In genomic region chr3:123883656-123884257, GRCh38 we compare ENCODE assay signal across 8 cellular contexts.
A peak's percentile ranks its signal among the peaks of the same experiment; 100 is the strongest.
DNase-seq lines count a peak whose midpoint lies in the region; ATAC-seq lines count a peak whose summit lies in the region.

No MANE protein-coding gene starts in this region.

- ATAC-seq in HG02642 (IDR thresholded peaks at IDR 0.05; ENCODE audit: poor library complexity, unreplicated experiment) (peak; percentile 9), GM21423 (IDR thresholded peaks at IDR 0.05; ENCODE audit: unreplicated experiment) (no peak)

- no peaks in the 10 kb centered on the region for H3K4me1 ChIP-seq in ACC112 (ENCODE audit: control insufficient read depth, insufficient read depth, low read length, unreplicated experiment)
- peaks cover 0 to 11% of the 10 kb centered on the region in 2 donors for H3K4me1 ChIP-seq in muscle layer of duodenum (ENCODE audit: control insufficient read depth in 1 of 2, insufficient read depth in 2 of 2, low read length in 2 of 2)

- no peak for DNase-seq in amniotic stem cell (lab: John Stamatoyannopoulos, UW)
- no peak for DNase-seq in NCI-H2196 (lab: John Stamatoyannopoulos, UW; ENCODE audit: unreplicated experiment)
- no peak for DNase-seq in NK-92 (lab: John Stamatoyannopoulos, UW; ENCODE audit: unreplicated experiment)

- peak overlapping the region; percentile 86 for H2AFZ ChIP-seq in ACC112 (ENCODE audit: low read length, unreplicated experiment)

- H3K36me3 Mint-ChIP-seq in dendritic cell treated with granulocyte-macrophage colony-stimulating factor and Interleukin-4, amounts not matched to agents 40 ng/mL and 50 ng/mL, for 4 days (ENCODE audit: low read depth): no peaks in the 10 kb centered on the region

- H3K4me1 Mint-ChIP-seq in dendritic cell treated with granulocyte-macrophage colony-stimulating factor and Interleukin-4, amounts not matched to agents 40 ng/mL and 50 ng/mL, for 4 days (ENCODE audit: low read depth): peaks cover 22% of the 10 kb centered on the region

- peaks cover 19% of the 10 kb centered on the region for H3K27me3 ChIP-seq in ACC112 (ENCODE audit: insufficient read depth, low read length)
- peaks cover 11% of the 10 kb centered on the region for H3K27me3 ChIP-seq in muscle layer of duodenum (ENCODE audit: low read depth, low read length)

- peak overlapping the region; percentile 34 for H3K4me3 Mint-ChIP-seq in dendritic cell treated with granulocyte-macrophage colony-stimulating factor and Interleukin-4, amounts not matched to agents 40 ng/mL and 50 ng/mL, for 4 days

- H3K27ac ChIP-seq in ACC112 (ENCODE audit: low read depth, low read length) (no peak overlapping the region), muscle layer of duodenum (ENCODE audit: low read length) (no peak overlapping the region)

- H3K4me3 ChIP-seq in ACC112 (ENCODE audit: low read depth, low read length) (peak overlapping the region; percentile 93), muscle layer of duodenum (ENCODE audit: low read depth in 1 of 2, low read length in 2 of 2) (peak overlapping the region; percentile 39 to 65)

- no peaks in the 10 kb centered on the region for H3K9me3 ChIP-seq in muscle layer of duodenum (ENCODE audit: control insufficient read depth in 1 of 2, low read length in 2 of 2)

- no peak overlapping the region for H3K27ac Mint-ChIP-seq in dendritic cell treated with granulocyte-macrophage colony-stimulating factor and Interleukin-4, amounts not matched to agents 40 ng/mL and 50 ng/mL, for 4 days

- intact Hi-C loops in dendritic cell treated with granulocyte-macrophage colony-stimulating factor and Interleukin-4, amounts not matched to agents 40 ng/mL and 50 ng/mL, for 4 days (cut with micrococcal nuclease): no loop called here

- H3K36me3 ChIP-seq in ACC112 (ENCODE audit: insufficient read depth, low read length) (no peaks in the 10 kb centered on the region), muscle layer of duodenum (ENCODE audit: control insufficient read depth in 1 of 2, insufficient read depth in 2 of 2, low read length in 2 of 2) (no peaks in the 10 kb centered on the region)

- peaks cover 43% of the 10 kb centered on the region for H3K27me3 Mint-ChIP-seq in dendritic cell treated with granulocyte-macrophage colony-stimulating factor and Interleukin-4, amounts not matched to agents 40 ng/mL and 50 ng/mL, for 4 days

- no peaks in the 10 kb centered on the region for H3K9me3 Mint-ChIP-seq in dendritic cell treated with granulocyte-macrophage colony-stimulating factor and Interleukin-4, amounts not matched to agents 40 ng/mL and 50 ng/mL, for 4 days

- H3K79me2 ChIP-seq in ACC112 (ENCODE audit: control insufficient read depth, insufficient read depth, low read length, unreplicated experiment): no peaks in the 10 kb centered on the region
